In genomic region chr11:1050581-1051355, GRCh38 we compare ENCODE assay signal across 9 cellular contexts. TPM values are rescaled to one million over a fixed set of nuclear protein-coding genes. Genes with fewer than 3 reads are reported as not detected.
A peak's percentile ranks its signal among the peaks of the same experiment; 100 is the strongest.
DNase-seq lines count a peak whose midpoint lies in the region; ATAC-seq, FAIRE-seq and TF ChIP-seq lines count a peak whose summit lies in the region.
"Had no signal": no experiment of that assay in that cellular context is flagged by ENCODE, and none has a peak within 500 bp of the region (broad histone marks: within the 10 kb centered on the region; RNA-seq: fewer than 3 reads in every experiment).

No MANE protein-coding gene starts in this region.

- TF ChIP-seq CTCF in HFF-Myc (IDR thresholded peaks at IDR 0.05; ENCODE audit: low read depth, low read length, missing control alignments) (peak; percentile 87), activated B cell treated with CpG ODN at 0.5 μM for 24 hours (IDR thresholded peaks at IDR 0.05) (no peak), bronchial epithelial cell (IDR thresholded peaks at IDR 0.05; ENCODE audit: insufficient read depth, low read length, severe bottlenecking) (peak; percentile 99)

- peak; percentile 95 for DNase-seq in DMS53 (lab: John Stamatoyannopoulos, UW)
- DNase-seq in HFF-Myc (ENCODE audit: extremely low read depth, low read depth) = peak; percentile 12
- DNase-seq in NCI-H2107 (lab: John Stamatoyannopoulos, UW) = peak; percentile 58
- DNase-seq in activated B cell treated with CpG ODN at 0.5 μM for 24 hours = peak; percentile 63
- peak; percentile 76 for DNase-seq in bronchial epithelial cell (ENCODE audit: low read depth)
- peak; percentile 45 for DNase-seq in kidney glomerular epithelial cell (lab: John Stamatoyannopoulos, UW)
- peak; percentile 61 to 73 for DNase-seq in stimulated activated CD4-positive, alpha-beta T cell treated with anti-CD3 and anti-CD28 coated beads, Interleukin-2, amount 100 ng/mL, for 48 hours
- DNase-seq in GF-D8 (lab: John Stamatoyannopoulos, UW) = no peak

- no peak overlapping the region for H3K4me3 Mint-ChIP-seq in activated B cell treated with CpG ODN at 0.5 μM for 24 hours
- H3K4me3 Mint-ChIP-seq: activated naive CD4-positive, alpha-beta T cell treated with anti-CD3 and anti-CD28 coated beads, Interleukin-2, amount 50 U/mL, for 24 hours had no signal

- H3K9me3 Mint-ChIP-seq in activated B cell treated with CpG ODN at 0.5 μM for 24 hours = no peaks in the 10 kb centered on the region
- H3K9me3 Mint-ChIP-seq: activated naive CD4-positive, alpha-beta T cell treated with anti-CD3 and anti-CD28 coated beads, Interleukin-2, amount 50 U/mL, for 24 hours had no signal

- H3K4me3 ChIP-seq in HFF-Myc (replicated peaks; ENCODE audit: low read depth, low read length) (no peak overlapping the region), bronchial epithelial cell (ENCODE audit: low read depth, low read length) (no peak overlapping the region)

- CTCF ChIA-PET in activated B cell treated with CpG ODN at 0.5 μM for 24 hours (lab: Charles Lee) = interaction anchor here (2.4 kb wide), 1 partner anchor 203 kb away, joined by 11 read pairs; no protein-coding TSS in a partner anchor

- H3K36me3 Mint-ChIP-seq in activated B cell treated with CpG ODN at 0.5 μM for 24 hours (ENCODE audit: low read depth) = no peaks in the 10 kb centered on the region
- H3K36me3 Mint-ChIP-seq: activated naive CD4-positive, alpha-beta T cell treated with anti-CD3 and anti-CD28 coated beads, Interleukin-2, amount 50 U/mL, for 24 hours had no signal

- FAIRE-seq in bronchial epithelial cell (lab: Jason Lieb, UNC) = no peak

- POLR2A ChIA-PET in activated B cell treated with CpG ODN at 0.5 μM for 24 hours (lab: Charles Lee) = no interaction called here

- no peaks in the 10 kb centered on the region for H3K4me1 Mint-ChIP-seq in activated B cell treated with CpG ODN at 0.5 μM for 24 hours

- peaks cover 12% of the 10 kb centered on the region for H3K27me3 Mint-ChIP-seq in activated B cell treated with CpG ODN at 0.5 μM for 24 hours

- no peak overlapping the region for H3K27ac Mint-ChIP-seq in activated B cell treated with CpG ODN at 0.5 μM for 24 hours
- H3K27ac Mint-ChIP-seq: activated naive CD4-positive, alpha-beta T cell treated with anti-CD3 and anti-CD28 coated beads, Interleukin-2, amount 50 U/mL, for 24 hours had no signal

- peaks cover 8% of the 10 kb centered on the region for H3K27me3 ChIP-seq in bronchial epithelial cell (ENCODE audit: control insufficient read depth, insufficient read depth, low read length)

- ATAC-seq in activated B cell treated with CpG ODN at 0.5 μM for 24 hours (ENCODE audit: low read depth) = peak; percentile 100

- intact Hi-C loops in activated B cell treated with CpG ODN at 0.5 μM for 24 hours (cut with micrococcal nuclease) = loop anchor here (1.0 to 2.0 kb wide), 2 partner anchors 125 to 140 kb away; partner anchors contain the start of genes AP2A2 and CHID1

- no peaks in the 10 kb centered on the region for H3K36me3 ChIP-seq in bronchial epithelial cell (ENCODE audit: control insufficient read depth, insufficient read depth, low read length)

RNA-seq across cellular contexts. Expression of gene MUC6, which starts 14.2 kb away (rescaled TPM):
- total RNA-seq in activated B cell treated with CpG ODN at 0.5 μM for 24 hours = not detected in 2 replicates
- under 0.01 TPM in 1 of 2 replicates, not detected in the other for total RNA-seq in bronchial epithelial cell

RNA-seq across cellular contexts. Expression of gene MUC2, which starts 23.9 kb away (rescaled TPM):
- total RNA-seq in activated B cell treated with CpG ODN at 0.5 μM for 24 hours (not detected in 2 replicates), bronchial epithelial cell (not detected in 2 replicates)
